Comparison of ENCODE assay signal across 20 cellular contexts in genomic region chr18:3434685-3435084, GRCh38.
"Had no signal": no experiment of that assay in that cellular context is flagged by ENCODE, and none has a peak within 500 bp of the region (broad histone marks: within the 10 kb centered on the region; RNA-seq: fewer than 3 reads in every experiment).

No MANE protein-coding gene starts in this region.

- H3K4me2 ChIP-seq: KMS-11 had no signal

- DNase-seq: IMR-90, Kasumi-1, MM.1S, NCI-H1092 treated with DMSO at 0.1 percent for 48 hours, NCI-H1436, NCI-H187, NCI-H2029, NCI-H2081 treated with DMSO at 0.1 percent for 48 hours, NCI-H2171, NCI-H226, NCI-H446, NCI-H510A, NCI-H524 treated with DMSO at 0.1 percent for 48 hours, NCI-H69, NCI-H774, SHP77 treated with DMSO at 0.1 percent for 48 hours had no signal

- H3K27ac ChIP-seq: KMS-11, SJSA1, SK-N-MC had no signal

- H3K27me3 ChIP-seq: SJSA1 had no signal

- H3K9ac ChIP-seq: KMS-11 had no signal

- H3K36me3 ChIP-seq: SJSA1 had no signal

- ATAC-seq: Right ventricle myocardium inferior had no signal

- H3K9me3 ChIP-seq: SJSA1 had no signal

- H3K4me3 ChIP-seq: SJSA1, SK-N-MC had no signal
